Comparison of ENCODE assay signal across 8 cellular contexts in genomic region chr5:138178516-138179276, GRCh38. TPM values are rescaled to one million over a fixed set of nuclear protein-coding genes. Genes with fewer than 3 reads are reported as not detected.
A peak's percentile ranks its signal among the peaks of the same experiment; 100 is the strongest.
DNase-seq lines count a peak whose midpoint lies in the region; ATAC-seq and TF ChIP-seq lines count a peak whose summit lies in the region.

TSS of gene BRD8 (minus strand) at chr5:138178630. CDS start at chr5:138178614, 16 bp downstream.
TSS of gene KIF20A (plus strand) at chr5:138179112. CDS start at chr5:138179681, 569 bp downstream.

- peak; percentile 98 for ATAC-seq in gastroesophageal sphincter

- H3K9me3 ChIP-seq in SJSA1 (replicated peaks) (no peaks in the 10 kb centered on the region), gastroesophageal sphincter (no peaks in the 10 kb centered on the region), neutrophil (no peaks in the 10 kb centered on the region)

- peak in 1 of 2 donors; percentile 42 for TF ChIP-seq POLR2A in gastroesophageal sphincter (IDR thresholded peaks at IDR 0.05)

- no peak for TF ChIP-seq EP300 in gastroesophageal sphincter (IDR thresholded peaks at IDR 0.05)

- peak within 1 kb of the TSS; percentile 99 for H3K27ac ChIP-seq in SJSA1
- peak within 1 kb of the TSS; percentile 35 to 93 (median 83) for H3K27ac ChIP-seq in gastroesophageal sphincter
- peak within 1 kb of the TSS; percentile 91 for H3K27ac ChIP-seq in neutrophil
- H3K27ac ChIP-seq in substantia nigra (ENCODE audit: low read depth, low read length, poor library complexity, severe bottlenecking) = peak within 1 kb of the TSS; percentile 90

- peak; percentile 89 for DNase-seq in GM04504 (ENCODE audit: low read depth)
- peak; percentile 93 for DNase-seq in HFF-Myc (ENCODE audit: extremely low read depth, low read depth)
- DNase-seq in MV-4-11 (lab: John Stamatoyannopoulos, UW) = peak; percentile 98
- DNase-seq in SJSA1 (ENCODE audit: low read depth in 1 of 2, low spot score in 2 of 2) = peak; percentile 99
- peak; percentile 90 for DNase-seq in activated naive CD4-positive, alpha-beta T cell treated with Interleukin-2 at 50 U/mL for 16 hours
- DNase-seq in substantia nigra (lab: John Stamatoyannopoulos, UW) = peak; percentile 29 to 98 (median 92)

- WGBS in gastroesophageal sphincter (ENCODE audit: low coverage in 1 of 2), 2 donors = 1 to 2% methylated on average over 11 to 40 of the region's 41 CpGs

- H3K4me1 ChIP-seq in SJSA1 (replicated peaks) (peaks cover 10% of the 10 kb centered on the region), gastroesophageal sphincter (peaks cover 0 to 34% (median 11%) of the 10 kb centered on the region in 3 donors), neutrophil (ENCODE audit: control insufficient read depth in 1 of 2, insufficient read depth in 1 of 2, low read depth in 1 of 2, low read length in 1 of 2) (peaks cover 27 to 35% of the 10 kb centered on the region in 2 experiments)

- peaks cover 68% of the 10 kb centered on the region for H3K36me3 ChIP-seq in SJSA1
- H3K36me3 ChIP-seq in gastroesophageal sphincter = peaks cover 0 to 43% of the 10 kb centered on the region in 2 donors
- H3K36me3 ChIP-seq in neutrophil = peaks cover 21% of the 10 kb centered on the region

- no peak for TF ChIP-seq CTCF in HFF-Myc (IDR thresholded peaks at IDR 0.05; ENCODE audit: low read depth, low read length, missing control alignments)
- no peak for TF ChIP-seq CTCF in gastroesophageal sphincter (IDR thresholded peaks at IDR 0.05)
- TF ChIP-seq CTCF in neutrophil (IDR thresholded peaks at IDR 0.05) = no peak

- H3K4me3 ChIP-seq in HFF-Myc (replicated peaks; ENCODE audit: low read depth, low read length) (peak within 1 kb of the TSS; percentile 74), SJSA1 (peak within 1 kb of the TSS; percentile 61), gastroesophageal sphincter (peak within 1 kb of the TSS; percentile 52 to 70), neutrophil (ENCODE audit: low read depth in 1 of 2, low read length in 1 of 2) (peak within 1 kb of the TSS; percentile 77 to 86)

- no peaks in the 10 kb centered on the region for H3K27me3 ChIP-seq in SJSA1 (replicated peaks)
- H3K27me3 ChIP-seq in gastroesophageal sphincter = no peaks in the 10 kb centered on the region
- no peaks in the 10 kb centered on the region for H3K27me3 ChIP-seq in neutrophil

RNA-seq across cellular contexts. Expression of gene BRD8, which starts in this region (rescaled TPM):
- total RNA-seq in SJSA1 (2014; rRNA removed; shearing (Covaris generic)) = 47.3 and 90.0 TPM in 2 replicates
- 10 to 100 TPM; 33.7 to 50.9 (median 38.9) TPM for total RNA-seq in gastroesophageal sphincter

RNA-seq across cellular contexts. Expression of gene KIF20A, which starts in this region (rescaled TPM):
- 113 and 152 TPM in 2 replicates for total RNA-seq in SJSA1 (2014; rRNA removed; shearing (Covaris generic))
- total RNA-seq in gastroesophageal sphincter = 1 to 10 TPM in 1 of 4 donors, under 1 TPM in 1, not detected in 2; 0.12 to 2.0 TPM

Comparison
In these comparisons a context has a peak if more than half of its experiments do, and no peak if none do; other contexts are left out.
1. Peak in every context shown above with its lines: DNase-seq, ATAC-seq, H3K4me3 ChIP-seq and H3K27ac ChIP-seq.
2. RNA of gene KIF20A (total RNA-seq): 113 to 152 TPM in SJSA1; 0.12 to 2.0 TPM in gastroesophageal sphincter; every median in the first group is over 10 times any median in the second.